In genomic region chr10:77921395-77921794, GRCh38 we compare ENCODE assay signal across 16 cellular contexts. TPM values are rescaled to one million over a fixed set of nuclear protein-coding genes. Genes with fewer than 3 reads are reported as not detected.
DNase-seq lines count a peak whose midpoint lies in the region; ATAC-seq and TF ChIP-seq lines count a peak whose summit lies in the region.
"Had no signal": no experiment of that assay in that cellular context is flagged by ENCODE, and none has a peak within 500 bp of the region (broad histone marks: within the 10 kb centered on the region; RNA-seq: fewer than 3 reads in every experiment).

No MANE protein-coding gene starts in this region.

- H3K9me3 ChIP-seq in Loucy (ENCODE audit: insufficient read depth, low read depth, low read length) (no peaks in the 10 kb centered on the region), mesenchymal stem cell (ENCODE audit: control insufficient read depth, low read length) (no peaks in the 10 kb centered on the region)

- H3K23ac ChIP-seq in mesenchymal stem cell (ENCODE audit: low read length in 2 of 2): no peak overlapping the region

- H3K27ac ChIP-seq in RWPE1 (peak overlapping the region; percentile 59), mesenchymal stem cell (ENCODE audit: low read length, poor library complexity, severe bottlenecking) (no peak overlapping the region)
- H3K27ac ChIP-seq: SK-N-MC had no signal

- H3K4ac ChIP-seq in mesenchymal stem cell (ENCODE audit: low read depth in 1 of 2, low read length in 2 of 2): no peak overlapping the region

- H3K27me3 ChIP-seq in Loucy (ENCODE audit: insufficient read depth, low read length, poor library complexity, severe bottlenecking) (no peaks in the 10 kb centered on the region), mesenchymal stem cell (ENCODE audit: control insufficient read depth in 1 of 2, insufficient read depth in 1 of 2, low read length in 2 of 2) (no peaks in the 10 kb centered on the region)

- no peak overlapping the region for H3K18ac ChIP-seq in mesenchymal stem cell (ENCODE audit: low read depth in 1 of 2, low read length in 2 of 2)

- TF ChIP-seq CTCF in Loucy (conservative IDR thresholded peaks at IDR 0.05; ENCODE audit: low read length): no peak
- TF ChIP-seq CTCF in RWPE1 (conservative IDR thresholded peaks at IDR 0.05; ENCODE audit: low read depth): no peak

- H4K20me1 ChIP-seq in Loucy (ENCODE audit: insufficient read depth, low read length, poor library complexity, severe bottlenecking): peaks cover 44% of the 10 kb centered on the region

- ATAC-seq in stimulated activated effector memory CD8-positive, alpha-beta T cell treated with anti-CD3 and anti-CD28 coated beads, Interleukin-12 subunit alpha, Interleukin-12 subunit beta, amount 100 ng/mL, for 72 hours: no peak
- ATAC-seq in HG02610 (IDR thresholded peaks at IDR 0.05; ENCODE audit: unreplicated experiment): no peak
- ATAC-seq: CD8-positive, alpha-beta T cell; Right ventricle myocardium inferior had no signal

- H3K27me3 Mint-ChIP-seq in activated naive CD4-positive, alpha-beta T cell treated with anti-CD3 and anti-CD28 coated beads for 36 hours (ENCODE audit: low read depth): peaks cover 34% of the 10 kb centered on the region

- H3K4me1 Mint-ChIP-seq in stimulated activated effector memory CD8-positive, alpha-beta T cell treated with anti-CD3 and anti-CD28 coated beads, Interleukin-12 subunit alpha, Interleukin-12 subunit beta, amount 100 ng/mL, for 72 hours: peaks cover 35% of the 10 kb centered on the region
- H3K4me1 Mint-ChIP-seq in activated naive CD4-positive, alpha-beta T cell treated with anti-CD3 and anti-CD28 coated beads for 36 hours (ENCODE audit: low read depth): peaks cover 4% of the 10 kb centered on the region

- no peak overlapping the region for H3K4me3 Mint-ChIP-seq in stimulated activated effector memory CD8-positive, alpha-beta T cell treated with anti-CD3 and anti-CD28 coated beads, Interleukin-12 subunit alpha, Interleukin-12 subunit beta, amount 100 ng/mL, for 72 hours
- no peak overlapping the region for H3K4me3 Mint-ChIP-seq in activated naive CD4-positive, alpha-beta T cell treated with anti-CD3 and anti-CD28 coated beads for 36 hours
- H3K4me3 Mint-ChIP-seq: B cell; CD8-positive, alpha-beta T cell had no signal

- peak overlapping the region; percentile 3 for H4K8ac ChIP-seq in mesenchymal stem cell (ENCODE audit: low read length)

- H2AFZ ChIP-seq in Loucy (ENCODE audit: low read length): no peak overlapping the region
- no peak overlapping the region for H2AFZ ChIP-seq in mesenchymal stem cell (ENCODE audit: low read depth, low read length)

- H3K4me1 ChIP-seq in Loucy (ENCODE audit: insufficient read depth, low read length, poor library complexity, severe bottlenecking): peaks cover 52% of the 10 kb centered on the region
- H3K4me1 ChIP-seq in mesenchymal stem cell (ENCODE audit: control insufficient read depth, insufficient read depth, low read depth, low read length): peaks cover 27% of the 10 kb centered on the region

- POLR2A ChIA-PET in RWPE1 (lab: Yijun Ruan, JAX; ENCODE audit: low non-redundant PET): no interaction called here

- H3K4me3 ChIP-seq in Loucy (ENCODE audit: low read length, poor library complexity, severe bottlenecking) (no peak overlapping the region), mesenchymal stem cell (ENCODE audit: insufficient read depth in 1 of 2, low read depth in 1 of 2, low read length in 2 of 2) (no peak overlapping the region)
- H3K4me3 ChIP-seq: SK-N-MC had no signal

- DNase-seq in RWPE1 (ENCODE audit: low spot score) (no peak), mesenchymal stem cell (no peak)
- DNase-seq in stimulated activated effector memory CD8-positive, alpha-beta T cell treated with anti-CD3 and anti-CD28 coated beads, Interleukin-12 subunit alpha, Interleukin-12 subunit beta, amount 100 ng/mL, for 72 hours (ENCODE audit: low spot score in 2 of 2): no peak
- DNase-seq in activated T-cell treated with anti-CD3 and anti-CD28 coated beads, Interleukin-2, amount 50 U/mL, for 1 hour: no peak
- no peak for DNase-seq in activated naive CD4-positive, alpha-beta T cell treated with anti-CD3 and anti-CD28 coated beads for 36 hours
- DNase-seq: CD8-positive, alpha-beta T cell; GF-D8; GOT3; Kasumi-1; NCI-H1930; NCI-H524 had no signal

- no peak overlapping the region for H4K91ac ChIP-seq in mesenchymal stem cell (ENCODE audit: low read length)

- no peaks in the 10 kb centered on the region for H3K9me3 Mint-ChIP-seq in stimulated activated effector memory CD8-positive, alpha-beta T cell treated with anti-CD3 and anti-CD28 coated beads, Interleukin-12 subunit alpha, Interleukin-12 subunit beta, amount 100 ng/mL, for 72 hours
- H3K9me3 Mint-ChIP-seq in activated naive CD4-positive, alpha-beta T cell treated with anti-CD3 and anti-CD28 coated beads for 36 hours: no peaks in the 10 kb centered on the region
- H3K9me3 Mint-ChIP-seq: CD8-positive, alpha-beta T cell had no signal

- H3K9me2 ChIP-seq in Loucy (replicated peaks; ENCODE audit: low read depth, low read length): no peaks in the 10 kb centered on the region

- intact Hi-C loops in activated naive CD4-positive, alpha-beta T cell treated with anti-CD3 and anti-CD28 coated beads for 36 hours (cut with micrococcal nuclease): no loop called here

- no peak overlapping the region for H3K14ac ChIP-seq in mesenchymal stem cell (ENCODE audit: low read length in 2 of 2)

- peaks cover 31% of the 10 kb centered on the region for H3K79me1 ChIP-seq in mesenchymal stem cell (replicated peaks; ENCODE audit: low read length, poor library complexity, severe bottlenecking)

- H3K36me3 ChIP-seq in Loucy (ENCODE audit: insufficient read depth, low read length) (no peaks in the 10 kb centered on the region), mesenchymal stem cell (ENCODE audit: control insufficient read depth in 1 of 2, insufficient read depth in 2 of 2, low read depth in 1 of 2, low read length in 2 of 2) (peaks cover 2 to 7% of the 10 kb centered on the region in 2 experiments)

- no peak overlapping the region for H2BK120ac ChIP-seq in mesenchymal stem cell (ENCODE audit: low read depth, low read length)

- no peak overlapping the region for H2AK5ac ChIP-seq in mesenchymal stem cell (ENCODE audit: low read length, severe bottlenecking)

- 81% methylated on average over 7 of the region's 7 CpGs for WGBS in mesenchymal stem cell

- no peaks in the 10 kb centered on the region for H3F3A ChIP-seq in Loucy (ENCODE audit: low read depth)

- H2BK15ac ChIP-seq in mesenchymal stem cell (ENCODE audit: low read depth, poor library complexity, severe bottlenecking): no peak overlapping the region

- no peak overlapping the region for H2BK12ac ChIP-seq in mesenchymal stem cell (ENCODE audit: low read length in 2 of 2)

- peaks cover 5% of the 10 kb centered on the region for H3K36me3 Mint-ChIP-seq in stimulated activated effector memory CD8-positive, alpha-beta T cell treated with anti-CD3 and anti-CD28 coated beads, Interleukin-12 subunit alpha, Interleukin-12 subunit beta, amount 100 ng/mL, for 72 hours
- no peaks in the 10 kb centered on the region for H3K36me3 Mint-ChIP-seq in activated naive CD4-positive, alpha-beta T cell treated with anti-CD3 and anti-CD28 coated beads for 36 hours (ENCODE audit: low read depth)
- H3K36me3 Mint-ChIP-seq: CD8-positive, alpha-beta T cell had no signal

- H3K4me2 ChIP-seq in Loucy (ENCODE audit: low read depth, low read length, poor library complexity, severe bottlenecking) (peak overlapping the region; percentile 64), mesenchymal stem cell (ENCODE audit: low read length, poor library complexity, severe bottlenecking) (no peak overlapping the region)

- peak overlapping the region; percentile 20 for H3K27ac Mint-ChIP-seq in stimulated activated effector memory CD8-positive, alpha-beta T cell treated with anti-CD3 and anti-CD28 coated beads, Interleukin-12 subunit alpha, Interleukin-12 subunit beta, amount 100 ng/mL, for 72 hours
- no peak overlapping the region for H3K27ac Mint-ChIP-seq in activated naive CD4-positive, alpha-beta T cell treated with anti-CD3 and anti-CD28 coated beads for 36 hours
- H3K27ac Mint-ChIP-seq: B cell; CD8-positive, alpha-beta T cell had no signal

- peaks cover 91% of the 10 kb centered on the region for H3K79me2 ChIP-seq in Loucy (ENCODE audit: insufficient read depth, low read length)

- CTCF ChIA-PET in RWPE1 (lab: Yijun Ruan, JAX): no interaction called here
- CTCF ChIA-PET in activated naive CD4-positive, alpha-beta T cell treated with anti-CD3 and anti-CD28 coated beads for 36 hours (lab: Charles Lee): interaction anchor here (0.6 kb wide), 1 partner anchor 18 kb away, joined by 3 read pairs; no protein-coding TSS in a partner anchor

- H2BK5ac ChIP-seq in mesenchymal stem cell (ENCODE audit: low read depth, low read length, poor library complexity, severe bottlenecking): no peak overlapping the region

- no peak overlapping the region for H3K9ac ChIP-seq in Loucy (ENCODE audit: low read depth, low read length, poor library complexity, severe bottlenecking)
- no peak overlapping the region for H3K9ac ChIP-seq in mesenchymal stem cell (ENCODE audit: low read length)

RNA-seq across cellular contexts. Expression of gene DLG5, which starts 5.2 kb away (rescaled TPM):
- 35.0 TPM for polyA plus RNA-seq in mesenchymal stem cell (2013, experiment 1 of 2)
- polyA plus RNA-seq in mesenchymal stem cell (2013, experiment 2 of 2): 33.7 TPM
- total RNA-seq in activated naive CD4-positive, alpha-beta T cell treated with anti-CD3 and anti-CD28 coated beads for 36 hours: 1 to 10 TPM; 2.6 to 3.3 TPM
